8 cellular contexts compared by ENCODE assay signal in genomic region chr7:25862993-25863726, GRCh38.
A peak's percentile ranks its signal among the peaks of the same experiment; 100 is the strongest.
DNase-seq lines count a peak whose midpoint lies in the region; ATAC-seq and TF ChIP-seq lines count a peak whose summit lies in the region.

No MANE protein-coding gene starts in this region.

- H3K4me2 ChIP-seq in mammary epithelial cell (ENCODE audit: insufficient read depth, low read depth, low read length), result peak overlapping the region; percentile 66

- H3K27ac ChIP-seq in mammary epithelial cell (ENCODE audit: insufficient read depth, low read depth, low read length), result no peak overlapping the region
- no peak overlapping the region for H3K27ac ChIP-seq in psoas muscle

- H3K9me3 ChIP-seq in mammary epithelial cell (replicated peaks; ENCODE audit: insufficient read depth, low read length), result no peaks in the 10 kb centered on the region
- H3K9me3 ChIP-seq in psoas muscle, result no peaks in the 10 kb centered on the region

- DNase-seq in T-helper 2 cell treated with Interferon-gamma antibody and Interleukin-4, amounts not matched to agents 5 μg/mL and 100 μg/mL, for 36 hours (ENCODE audit: low spot score), result no peak
- DNase-seq in T-helper 2 cell (no peak), NCI-H526 (lab: John Stamatoyannopoulos, UW) (peak; percentile 26 to 54), mammary epithelial cell (no peak), psoas muscle (no peak), NCI-H187 treated with DMSO at 0.1 percent for 48 hours (lab: John Stamatoyannopoulos, UW) (no peak), D341Med (ENCODE audit: low spot score) (no peak)

- peak overlapping the region; percentile 84 for H3K27ac Mint-ChIP-seq in T-helper 2 cell treated with Interferon-gamma antibody and Interleukin-4, amounts not matched to agents 5 μg/mL and 100 μg/mL, for 36 hours

- H3K4me3 Mint-ChIP-seq in T-helper 2 cell treated with Interferon-gamma antibody and Interleukin-4, amounts not matched to agents 5 μg/mL and 100 μg/mL, for 36 hours, result no peak overlapping the region

- peaks cover 63% of the 10 kb centered on the region for H3K27me3 Mint-ChIP-seq in T-helper 2 cell treated with Interferon-gamma antibody and Interleukin-4, amounts not matched to agents 5 μg/mL and 100 μg/mL, for 36 hours (ENCODE audit: low read depth)

- no TSS peak for BruUV-seq in mammary epithelial cell (replicated peaks; lab: Mats Ljungman, UMichigan)

- no peaks in the 10 kb centered on the region for H4K20me1 ChIP-seq in mammary epithelial cell (ENCODE audit: insufficient read depth, low read length)

- CTCF ChIA-PET in mammary epithelial cell (lab: Charles Lee; ENCODE audit: low non-redundant PET), result interaction anchor here (1.1 kb wide), 1 partner anchor 11 kb away, joined by 9 read pairs; no protein-coding TSS in a partner anchor

- ATAC-seq in psoas muscle (no peak), HG03095 (IDR thresholded peaks at IDR 0.05; ENCODE audit: unreplicated experiment) (no peak)

- H3K4me1 ChIP-seq in mammary epithelial cell (ENCODE audit: insufficient read depth, low read length) (peaks cover 14% of the 10 kb centered on the region), psoas muscle (peaks cover 12% of the 10 kb centered on the region)

- H3K9me3 Mint-ChIP-seq in T-helper 2 cell treated with Interferon-gamma antibody and Interleukin-4, amounts not matched to agents 5 μg/mL and 100 μg/mL, for 36 hours, result no peaks in the 10 kb centered on the region

- H3K36me3 ChIP-seq in mammary epithelial cell (ENCODE audit: insufficient read depth, low read length) (no peaks in the 10 kb centered on the region), psoas muscle (ENCODE audit: insufficient read depth in 1 of 2, low read depth in 1 of 2) (no peaks in the 10 kb centered on the region)

- TF ChIP-seq CTCF in mammary epithelial cell (conservative IDR thresholded peaks at IDR 0.05 in 1 of 2, IDR thresholded peaks at IDR 0.05 in 1 of 2; ENCODE audit: extremely low read depth in 1 of 2, insufficient read depth in 1 of 2, low read depth in 1 of 2, low read length in 2 of 2) (no peak), psoas muscle (IDR thresholded peaks at IDR 0.05) (no peak)

- dilution Hi-C loops in mammary epithelial cell (cut with HindIII; ENCODE audit: low sequenced_read_pairs), result no loop called here

- intact Hi-C loops in mammary epithelial cell (cut with micrococcal nuclease), result no loop called here
- intact Hi-C loops in psoas muscle (cut with DNase I), result no loop called here

- peaks cover 7% of the 10 kb centered on the region for H3K36me3 Mint-ChIP-seq in T-helper 2 cell treated with Interferon-gamma antibody and Interleukin-4, amounts not matched to agents 5 μg/mL and 100 μg/mL, for 36 hours (ENCODE audit: low read depth)

- H3K9ac ChIP-seq in mammary epithelial cell (ENCODE audit: insufficient read depth, low read length), result no peak overlapping the region

- no peaks in the 10 kb centered on the region for H3K79me2 ChIP-seq in mammary epithelial cell (ENCODE audit: insufficient read depth, low read length)

- H3K4me3 ChIP-seq in mammary epithelial cell (replicated peaks in 1 of 3; ENCODE audit: insufficient read depth in 1 of 3, low read depth in 2 of 3, low read length in 3 of 3) (peak overlapping the region in 2 of 3 experiments; percentile 2 to 22), psoas muscle (peak overlapping the region; percentile 53)

- peaks cover 6% of the 10 kb centered on the region for H3K27me3 ChIP-seq in mammary epithelial cell (ENCODE audit: insufficient read depth, low read length)
- H3K27me3 ChIP-seq in psoas muscle (ENCODE audit: insufficient read depth in 3 of 3, low read length in 2 of 3), result peaks cover 11 to 66% (median 12%) of the 10 kb centered on the region in 3 donors

- in situ Hi-C loops in mammary epithelial cell (cut with MboI; ENCODE audit: low sequenced_read_pairs in 2 of 2), result no loop called here

- peaks cover 35% of the 10 kb centered on the region for H3K4me1 Mint-ChIP-seq in T-helper 2 cell treated with Interferon-gamma antibody and Interleukin-4, amounts not matched to agents 5 μg/mL and 100 μg/mL, for 36 hours (ENCODE audit: low read depth)

- WGBS in mammary epithelial cell (ENCODE audit: low coverage, missing lambda C conversion rate), result 12% methylated on average over 13 of the region's 13 CpGs
- 33 to 44% (median 43%) methylated on average over 13 of the region's 13 CpGs for WGBS in psoas muscle, 3 donors

- no peak overlapping the region for H2AFZ ChIP-seq in mammary epithelial cell (ENCODE audit: low read depth, low read length)

Comparison
In these comparisons a context has a peak if more than half of its experiments do, and no peak if none do; other contexts are left out.
1. DNase-seq: peak in NCI-H526 (2 of 2); none in T-helper 2 cell treated with Interferon-gamma antibody and Interleukin-4, amounts not matched to agents 5 μg/mL and 100 μg/mL, for 36 hours (single experiment), T-helper 2 cell (0 of 5), mammary epithelial cell (single experiment), psoas muscle (0 of 2), NCI-H187 treated with DMSO at 0.1 percent for 48 hours (single experiment) and D341Med (single experiment).